In the genomic region with DNA sequence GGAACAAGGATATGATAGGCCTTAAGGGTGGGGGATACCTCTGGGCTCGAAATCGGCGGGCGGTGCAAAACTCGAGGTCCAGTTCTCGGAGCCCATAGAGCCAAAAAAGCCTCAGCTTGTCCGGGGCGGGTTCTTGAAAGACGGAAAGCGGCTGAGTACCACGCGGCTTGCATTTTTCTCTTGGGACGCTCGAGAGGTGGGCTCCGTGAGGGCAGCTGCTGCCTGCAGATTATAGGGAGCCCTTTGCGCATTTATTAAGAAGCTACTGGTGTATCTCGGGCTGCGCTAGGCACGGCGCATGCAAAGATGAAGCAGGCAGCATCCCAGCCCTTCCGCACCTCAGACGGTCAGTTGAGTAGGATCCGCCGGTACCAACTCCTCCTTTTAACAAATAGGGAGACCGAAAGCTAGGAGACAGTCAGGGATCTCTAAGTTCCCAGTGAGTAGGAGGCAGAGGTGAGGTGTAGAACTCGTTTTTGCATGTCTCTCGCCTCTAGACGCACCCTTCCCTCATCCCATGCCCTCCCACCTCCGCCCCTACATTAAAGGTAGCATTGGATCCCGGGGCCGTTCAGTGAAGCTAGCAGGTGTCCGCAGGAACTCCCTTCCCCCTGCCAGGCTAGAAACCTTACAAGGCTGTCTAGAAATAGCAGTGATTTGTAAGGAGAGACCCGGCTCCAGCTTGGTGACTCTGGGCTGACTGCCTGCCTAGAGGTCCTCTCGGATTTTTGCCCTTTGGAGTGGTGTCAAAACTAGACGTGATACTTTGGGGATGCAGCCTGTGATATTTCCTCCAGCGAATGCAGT, we compare ENCODE assay signal across 2 cellular contexts.
TF ChIP-seq lines count a peak whose summit lies in the region.

No MANE protein-coding gene starts in this region.

TF ChIP-seq in GM23338, 12 proteins besides CTCF, POLR2A, EP300 and RAD21:
- TF ChIP-seq ZNF331 (CRISPR knock-in tag; IDR thresholded peaks at IDR 0.05; ENCODE audit: low read depth) = no peak
- no peak for TF ChIP-seq POLR2AphosphoS5 (IDR thresholded peaks at IDR 0.05; ENCODE audit: low read depth)
- TF ChIP-seq EZH2phosphoT487 (IDR thresholded peaks at IDR 0.05; ENCODE audit: unreplicated experiment) = no peak
- TF ChIP-seq, protein P1, sequence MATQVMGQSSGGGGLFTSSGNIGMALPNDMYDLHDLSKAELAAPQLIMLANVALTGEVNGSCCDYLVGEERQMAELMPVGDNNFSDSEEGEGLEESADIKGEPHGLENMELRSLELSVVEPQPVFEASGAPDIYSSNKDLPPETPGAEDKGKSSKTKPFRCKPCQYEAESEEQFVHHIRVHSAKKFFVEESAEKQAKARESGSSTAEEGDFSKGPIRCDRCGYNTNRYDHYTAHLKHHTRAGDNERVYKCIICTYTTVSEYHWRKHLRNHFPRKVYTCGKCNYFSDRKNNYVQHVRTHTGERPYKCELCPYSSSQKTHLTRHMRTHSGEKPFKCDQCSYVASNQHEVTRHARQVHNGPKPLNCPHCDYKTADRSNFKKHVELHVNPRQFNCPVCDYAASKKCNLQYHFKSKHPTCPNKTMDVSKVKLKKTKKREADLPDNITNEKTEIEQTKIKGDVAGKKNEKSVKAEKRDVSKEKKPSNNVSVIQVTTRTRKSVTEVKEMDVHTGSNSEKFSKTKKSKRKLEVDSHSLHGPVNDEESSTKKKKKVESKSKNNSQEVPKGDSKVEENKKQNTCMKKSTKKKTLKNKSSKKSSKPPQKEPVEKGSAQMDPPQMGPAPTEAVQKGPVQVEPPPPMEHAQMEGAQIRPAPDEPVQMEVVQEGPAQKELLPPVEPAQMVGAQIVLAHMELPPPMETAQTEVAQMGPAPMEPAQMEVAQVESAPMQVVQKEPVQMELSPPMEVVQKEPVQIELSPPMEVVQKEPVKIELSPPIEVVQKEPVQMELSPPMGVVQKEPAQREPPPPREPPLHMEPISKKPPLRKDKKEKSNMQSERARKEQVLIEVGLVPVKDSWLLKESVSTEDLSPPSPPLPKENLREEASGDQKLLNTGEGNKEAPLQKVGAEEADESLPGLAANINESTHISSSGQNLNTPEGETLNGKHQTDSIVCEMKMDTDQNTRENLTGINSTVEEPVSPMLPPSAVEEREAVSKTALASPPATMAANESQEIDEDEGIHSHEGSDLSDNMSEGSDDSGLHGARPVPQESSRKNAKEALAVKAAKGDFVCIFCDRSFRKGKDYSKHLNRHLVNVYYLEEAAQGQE (IDR thresholded peaks at IDR 0.05; ENCODE audit: unreplicated experiment) = no peak

TF ChIP-seq in K562, 482 proteins besides CTCF, POLR2A, EP300 and RAD21:
- TF ChIP-seq RUNX1 (IDR thresholded peaks at IDR 0.05; ENCODE audit: low read depth) = no peak
- no peak for TF ChIP-seq SRSF9 (IDR thresholded peaks at IDR 0.05; ENCODE audit: borderline replicate concordance, low read depth, low read length)
- peak; percentile 75; the same call in 1 of the 2 replicates for TF ChIP-seq ZC3H4 (CRISPR knock-in tag; IDR thresholded peaks at IDR 0.05; ENCODE audit: borderline replicate concordance)
- TF ChIP-seq CCNT2 (IDR thresholded peaks at IDR 0.05; ENCODE audit: borderline replicate concordance, extremely low read depth, insufficient read length, low read depth, low read length) = peak; percentile 27
- TF ChIP-seq CSDE1 (IDR thresholded peaks at IDR 0.05) = 0 out of 4 replicates have a peak, but pooled peaks of 1 of the 2 experiments have one; percentile 20
- TF ChIP-seq STAG1 (CRISPR knock-in tag; IDR thresholded peaks at IDR 0.05; ENCODE audit: borderline replicate concordance) = 0 out of 2 replicates have a peak, but pooled peaks have one; percentile 24
- TF ChIP-seq RAD51 (IDR thresholded peaks at IDR 0.05; ENCODE audit: borderline replicate concordance, low read depth) = no peak
- 0 out of 2 replicates have a peak, but pooled peaks have one; percentile 2 for TF ChIP-seq ZNF134 (CRISPR knock-in tag; conservative IDR thresholded peaks at IDR 0.05)
- peak; percentile 87 for TF ChIP-seq CHD1 (IDR thresholded peaks at IDR 0.05; ENCODE audit: low read length)
- 0 out of 2 replicates have a peak, but pooled peaks have one; percentile 10 for TF ChIP-seq CHD2 (IDR thresholded peaks at IDR 0.05; ENCODE audit: low read depth, low read length)
- TF ChIP-seq, protein P2, sequence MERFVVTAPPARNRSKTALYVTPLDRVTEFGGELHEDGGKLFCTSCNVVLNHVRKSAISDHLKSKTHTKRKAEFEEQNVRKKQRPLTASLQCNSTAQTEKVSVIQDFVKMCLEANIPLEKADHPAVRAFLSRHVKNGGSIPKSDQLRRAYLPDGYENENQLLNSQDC (CRISPR knock-in tag; IDR thresholded peaks at IDR 0.05) = no peak
- TF ChIP-seq FOXK1 (CRISPR knock-in tag; IDR thresholded peaks at IDR 0.05; ENCODE audit: borderline replicate concordance) = 0 out of 2 replicates have a peak, but pooled peaks have one; percentile 9
- TF ChIP-seq, protein P3, sequence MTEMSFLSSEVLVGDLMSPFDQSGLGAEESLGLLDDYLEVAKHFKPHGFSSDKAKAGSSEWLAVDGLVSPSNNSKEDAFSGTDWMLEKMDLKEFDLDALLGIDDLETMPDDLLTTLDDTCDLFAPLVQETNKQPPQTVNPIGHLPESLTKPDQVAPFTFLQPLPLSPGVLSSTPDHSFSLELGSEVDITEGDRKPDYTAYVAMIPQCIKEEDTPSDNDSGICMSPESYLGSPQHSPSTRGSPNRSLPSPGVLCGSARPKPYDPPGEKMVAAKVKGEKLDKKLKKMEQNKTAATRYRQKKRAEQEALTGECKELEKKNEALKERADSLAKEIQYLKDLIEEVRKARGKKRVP (CRISPR knock-in tag; IDR thresholded peaks at IDR 0.05) = no peak
- TF ChIP-seq SRSF3 (IDR thresholded peaks at IDR 0.05; ENCODE audit: insufficient read depth, low read length) = no peak
- peak; percentile 26 for TF ChIP-seq RBBP5 (IDR thresholded peaks at IDR 0.05; ENCODE audit: borderline replicate concordance, insufficient read depth, low read length, poor library complexity, severe bottlenecking)
- TF ChIP-seq ZNF785 (CRISPR knock-in tag; IDR thresholded peaks at IDR 0.05) = no peak
- no peak for TF ChIP-seq SRF (CRISPR knock-in tag; IDR thresholded peaks at IDR 0.05)
- no peak for TF ChIP-seq PHF8 (IDR thresholded peaks at IDR 0.05; ENCODE audit: borderline replicate concordance, low read length)
- peak; percentile 28; the same call in 1 of the 2 replicates for TF ChIP-seq RBFOX2 (IDR thresholded peaks at IDR 0.05; ENCODE audit: low read depth, low read length)
- TF ChIP-seq, protein P4, sequence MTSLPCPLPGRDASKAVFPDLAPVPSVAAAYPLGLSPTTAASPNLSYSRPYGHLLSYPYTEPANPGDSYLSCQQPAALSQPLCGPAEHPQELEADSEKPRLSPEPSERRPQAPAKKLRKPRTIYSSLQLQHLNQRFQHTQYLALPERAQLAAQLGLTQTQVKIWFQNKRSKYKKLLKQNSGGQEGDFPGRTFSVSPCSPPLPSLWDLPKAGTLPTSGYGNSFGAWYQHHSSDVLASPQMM (CRISPR knock-in tag; IDR thresholded peaks at IDR 0.05) = no peak
- 0 out of 4 replicates have a peak, but pooled peaks of 1 of the 2 experiments have one; percentile 7 for TF ChIP-seq SIN3A (IDR thresholded peaks at IDR 0.05; ENCODE audit: borderline replicate concordance in 2 of 2, control insufficient read depth in 1 of 2, low read depth in 2 of 2, low read length in 2 of 2)
- TF ChIP-seq, protein P5, sequence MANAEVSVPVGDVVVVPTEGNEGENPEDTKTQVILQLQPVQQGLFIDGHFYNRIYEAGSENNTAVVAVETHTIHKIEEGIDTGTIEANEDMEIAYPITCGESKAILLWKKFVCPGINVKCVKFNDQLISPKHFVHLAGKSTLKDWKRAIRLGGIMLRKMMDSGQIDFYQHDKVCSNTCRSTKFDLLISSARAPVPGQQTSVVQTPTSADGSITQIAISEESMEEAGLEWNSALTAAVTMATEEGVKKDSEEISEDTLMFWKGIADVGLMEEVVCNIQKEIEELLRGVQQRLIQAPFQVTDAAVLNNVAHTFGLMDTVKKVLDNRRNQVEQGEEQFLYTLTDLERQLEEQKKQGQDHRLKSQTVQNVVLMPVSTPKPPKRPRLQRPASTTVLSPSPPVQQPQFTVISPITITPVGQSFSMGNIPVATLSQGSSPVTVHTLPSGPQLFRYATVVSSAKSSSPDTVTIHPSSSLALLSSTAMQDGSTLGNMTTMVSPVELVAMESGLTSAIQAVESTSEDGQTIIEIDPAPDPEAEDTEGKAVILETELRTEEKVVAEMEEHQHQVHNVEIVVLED (CRISPR knock-in tag; IDR thresholded peaks at IDR 0.05) = no peak
- 0 out of 2 replicates have a peak, but pooled peaks have one; percentile 38 for TF ChIP-seq MXI1 (IDR thresholded peaks at IDR 0.05; ENCODE audit: low read depth, low read length)
